In the genomic region with DNA sequence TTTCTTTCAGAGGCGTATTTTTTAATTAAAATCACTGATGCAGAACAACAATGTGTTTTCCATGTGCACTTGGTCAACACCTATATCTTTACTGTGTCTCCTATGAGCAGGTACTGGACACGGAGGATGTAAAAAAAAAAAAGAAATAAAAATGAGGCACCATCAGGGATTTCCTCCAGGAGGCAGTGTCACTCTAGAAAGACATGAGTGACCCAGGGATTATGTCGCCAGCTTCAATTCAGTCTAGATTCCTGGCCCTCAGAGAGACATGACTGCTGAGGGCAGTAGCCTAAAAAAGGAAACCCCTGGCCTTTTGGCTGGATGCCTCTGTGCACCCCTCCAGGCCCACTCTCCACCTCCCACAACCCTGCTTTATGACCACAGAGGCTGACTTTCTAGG, we compare ENCODE assay signal across 10 cellular contexts. TPM values are rescaled to one million over a fixed set of nuclear protein-coding genes. Genes with fewer than 3 reads are reported as not detected.
A peak's percentile ranks its signal among the peaks of the same experiment; 100 is the strongest.
DNase-seq lines count a peak whose midpoint lies in the region; ATAC-seq and TF ChIP-seq lines count a peak whose summit lies in the region.
"Had no signal": no experiment of that assay in that cellular context is flagged by ENCODE, and none has a peak within 500 bp of the region (broad histone marks: within the 10 kb centered on the region; RNA-seq: fewer than 3 reads in every experiment).

No MANE protein-coding gene starts in this region.

- H3K36me3 ChIP-seq in iPS DF 6.9 (ENCODE audit: control insufficient read depth, insufficient read depth, low read length) = no peaks in the 10 kb centered on the region
- H3K36me3 ChIP-seq in uterus = no peaks in the 10 kb centered on the region
- H3K36me3 ChIP-seq: BLaER1 had no signal

- POLR2A ChIA-PET in activated CD4-positive, alpha-beta T cell treated with anti-CD3 and anti-CD28 coated beads, Interleukin-2, amount 10 ng/mL, durations not matched to agents 7 days and 5 days (lab: Charles Lee) = no interaction called here

- no peaks in the 10 kb centered on the region for H3K4me1 ChIP-seq in iPS DF 6.9 (ENCODE audit: control insufficient read depth, insufficient read depth, low read length)
- no peaks in the 10 kb centered on the region for H3K4me1 ChIP-seq in uterus
- H3K4me1 ChIP-seq: BLaER1 had no signal

- no peak overlapping the region for H3K4me3 Mint-ChIP-seq in activated CD4-positive, alpha-beta T cell treated with anti-CD3 and anti-CD28 coated beads, Interleukin-2, amount 10 ng/mL, durations not matched to agents 7 days and 5 days

- peaks cover 4% of the 10 kb centered on the region for H3K27me3 Mint-ChIP-seq in activated CD4-positive, alpha-beta T cell treated with anti-CD3 and anti-CD28 coated beads, Interleukin-2, amount 10 ng/mL, durations not matched to agents 7 days and 5 days

- no peaks in the 10 kb centered on the region for H3K27me3 ChIP-seq in iPS DF 6.9 (ENCODE audit: control insufficient read depth, insufficient read depth, low read length)
- H3K27me3 ChIP-seq in uterus = no peaks in the 10 kb centered on the region
- H3K27me3 ChIP-seq: BLaER1 had no signal

- H3K27ac ChIP-seq in iPS DF 6.9 (ENCODE audit: low read length) = no peak overlapping the region
- no peak overlapping the region for H3K27ac ChIP-seq in uterus
- H3K27ac ChIP-seq: BLaER1 had no signal

- no peaks in the 10 kb centered on the region for H3K4me1 Mint-ChIP-seq in activated CD4-positive, alpha-beta T cell treated with anti-CD3 and anti-CD28 coated beads, Interleukin-2, amount 10 ng/mL, durations not matched to agents 7 days and 5 days

- no peak overlapping the region for H3K27ac Mint-ChIP-seq in activated CD4-positive, alpha-beta T cell treated with anti-CD3 and anti-CD28 coated beads, Interleukin-2, amount 10 ng/mL, durations not matched to agents 7 days and 5 days

- intact Hi-C loops in uterus (cut with DNase I; ENCODE audit: low total_unique reads) = no loop called here

- H3K4me3 ChIP-seq in iPS DF 6.9 (ENCODE audit: low read length) (no peak overlapping the region), uterus (no peak overlapping the region)
- H3K4me3 ChIP-seq: BLaER1 had no signal

- H3K9me3 Mint-ChIP-seq in activated CD4-positive, alpha-beta T cell treated with anti-CD3 and anti-CD28 coated beads, Interleukin-2, amount 10 ng/mL, durations not matched to agents 7 days and 5 days = no peaks in the 10 kb centered on the region

- no CpG with 5 or more reads among the region's 3 CpGs for WGBS in iPS DF 6.9 (ENCODE audit: insufficient coverage, insufficient read length)

- peak; percentile 41 to 58 (median 47) for TF ChIP-seq CTCF in uterus (IDR thresholded peaks at IDR 0.05)

- DNase-seq in SIG-M5 treated with dmso at 0.1 percent for 504 hours (lab: John Stamatoyannopoulos, UW; ENCODE audit: unreplicated experiment) (peak; percentile 13), SIG-M5 (lab: John Stamatoyannopoulos, UW) (no peak), astrocyte of the hippocampus (ENCODE audit: low read depth, low spot score) (peak; percentile 28), iPS DF 6.9 (ENCODE audit: low read depth, low spot score) (peak; percentile 18), uterus (peak in 1 of 2 donors; percentile 15), cerebellar nuclear complex (lab: John Stamatoyannopoulos, UW) (no peak)
- no peak for DNase-seq in activated CD4-positive, alpha-beta T cell treated with anti-CD3 and anti-CD28 coated beads, Interleukin-2, amount 10 ng/mL, durations not matched to agents 7 days and 5 days
- DNase-seq: NCI-H226 had no signal

- no peak for TF ChIP-seq POLR2A in uterus (IDR thresholded peaks at IDR 0.05)

- ATAC-seq in HG02870 (IDR thresholded peaks at IDR 0.05; ENCODE audit: unreplicated experiment) = no peak

- H3K36me3 Mint-ChIP-seq in activated CD4-positive, alpha-beta T cell treated with anti-CD3 and anti-CD28 coated beads, Interleukin-2, amount 10 ng/mL, durations not matched to agents 7 days and 5 days (ENCODE audit: low read depth) = no peaks in the 10 kb centered on the region

- CTCF ChIA-PET in activated CD4-positive, alpha-beta T cell treated with anti-CD3 and anti-CD28 coated beads, Interleukin-2, amount 10 ng/mL, durations not matched to agents 7 days and 5 days (lab: Charles Lee) = interaction anchor here (0.6 to 1.2 kb wide), 3 partner anchors 8 to 1025 kb away, joined by 3 to 5 read pairs (median 3); no protein-coding TSS in a partner anchor

- H3K9me3 ChIP-seq in iPS DF 6.9 (ENCODE audit: control insufficient read depth, insufficient read depth, low read length) = no peaks in the 10 kb centered on the region
- H3K9me3 ChIP-seq in uterus = no peaks in the 10 kb centered on the region
- H3K9me3 ChIP-seq: BLaER1 had no signal

RNA-seq across cellular contexts. Expression of a gene that starts 18.3 kb away (rescaled TPM):
- 100 to 1,000 TPM in 1 of 4 donors, 10 to 100 TPM in 2, 1 to 10 TPM in 1; 6.9 to 152 (median 60.0) TPM for total RNA-seq in uterus
- total RNA-seq in activated CD4-positive, alpha-beta T cell treated with anti-CD3 and anti-CD28 coated beads, Interleukin-2, amount 10 ng/mL, durations not matched to agents 7 days and 5 days = not detected

Comparison
In these comparisons a context has a peak if more than half of its experiments do, and no peak if none do; other contexts are left out.
1. DNase-seq: peak in SIG-M5 treated with dmso at 0.1 percent for 504 hours (single experiment), astrocyte of the hippocampus (single experiment) and iPS DF 6.9 (single experiment); none in SIG-M5 (single experiment), activated CD4-positive, alpha-beta T cell treated with anti-CD3 and anti-CD28 coated beads, Interleukin-2, amount 10 ng/mL, durations not matched to agents 7 days and 5 days (single experiment) and cerebellar nuclear complex (0 of 2).
2. RNA of a gene that starts 18.3 kb away (total RNA-seq): 6.9 to 152 TPM in uterus; not detected in activated CD4-positive, alpha-beta T cell treated with anti-CD3 and anti-CD28 coated beads, Interleukin-2, amount 10 ng/mL, durations not matched to agents 7 days and 5 days; every median in the first group is over 4 times any median in the second.